Comparison of ENCODE assay signal across 23 cellular contexts in genomic region chr17:68095205-68095811, GRCh38.
"Had no signal": no experiment of that assay in that cellular context is flagged by ENCODE, and none has a peak within 500 bp of the region (broad histone marks: within the 10 kb centered on the region; RNA-seq: fewer than 3 reads in every experiment).

No MANE protein-coding gene starts in this region.

- H3K36me3 Mint-ChIP-seq: naive thymus-derived CD4-positive, alpha-beta T cell; natural killer cell treated with Interleukin-12 subunit alpha and Interleukin-12 subunit beta and Interleukin-15 and Interleukin-18, amount 100 ng/mL, for 72 hours; stimulated activated memory B cell treated with anti-CD40 and anti-IgM and Interleukin-4, amounts not matched to agents 10 μg/mL and 1 μg/mL and 100 μg/mL, for 72 hours; type B pancreatic cell had no signal

- H3K27me3 ChIP-seq: right atrium auricular region, right lobe of liver, tibial nerve, uterus had no signal

- H3K9me3 ChIP-seq: left ventricle myocardium inferior, mucosa of descending colon, right atrium auricular region, right lobe of liver, tibial nerve, uterus had no signal

- H3K9me3 Mint-ChIP-seq: naive thymus-derived CD4-positive, alpha-beta T cell; natural killer cell treated with Interleukin-12 subunit alpha and Interleukin-12 subunit beta and Interleukin-15 and Interleukin-18, amount 100 ng/mL, for 72 hours; stimulated activated memory B cell treated with anti-CD40 and anti-IgM and Interleukin-4, amounts not matched to agents 10 μg/mL and 1 μg/mL and 100 μg/mL, for 72 hours; stimulated activated naive CD8-positive, alpha-beta T cell treated with anti-CD3 and anti-CD28 coated beads, Interleukin-15, amount 100 ng/mL, for 72 hours; type B pancreatic cell had no signal

- H3K9ac ChIP-seq: parathyroid adenoma had no signal

- H3K27me3 Mint-ChIP-seq: natural killer cell treated with Interleukin-12 subunit alpha and Interleukin-12 subunit beta and Interleukin-15 and Interleukin-18, amount 100 ng/mL, for 72 hours; stimulated activated memory B cell treated with anti-CD40 and anti-IgM and Interleukin-4, amounts not matched to agents 10 μg/mL and 1 μg/mL and 100 μg/mL, for 72 hours; stimulated activated naive CD8-positive, alpha-beta T cell treated with anti-CD3 and anti-CD28 coated beads, Interleukin-15, amount 100 ng/mL, for 72 hours; type B pancreatic cell had no signal

- H3K27ac ChIP-seq: left ventricle myocardium inferior, parathyroid adenoma, right atrium auricular region, right lobe of liver, tibial nerve, uterus had no signal

- ATAC-seq: mucosa of descending colon; naive thymus-derived CD4-positive, alpha-beta T cell; right lobe of liver; stimulated activated memory B cell treated with anti-CD40 and anti-IgM and Interleukin-4, amounts not matched to agents 10 μg/mL and 1 μg/mL and 100 μg/mL, for 72 hours; stimulated activated naive CD8-positive, alpha-beta T cell treated with anti-CD3 and anti-CD28 coated beads, Interleukin-15, amount 100 ng/mL, for 72 hours had no signal

- H3K4me3 Mint-ChIP-seq: naive thymus-derived CD4-positive, alpha-beta T cell; natural killer cell treated with Interleukin-12 subunit alpha and Interleukin-12 subunit beta and Interleukin-15 and Interleukin-18, amount 100 ng/mL, for 72 hours; stimulated activated memory B cell treated with anti-CD40 and anti-IgM and Interleukin-4, amounts not matched to agents 10 μg/mL and 1 μg/mL and 100 μg/mL, for 72 hours; stimulated activated naive CD8-positive, alpha-beta T cell treated with anti-CD3 and anti-CD28 coated beads, Interleukin-15, amount 100 ng/mL, for 72 hours; type B pancreatic cell had no signal

- H3K4me1 ChIP-seq: parathyroid adenoma, right atrium auricular region, right lobe of liver, tibial nerve, uterus had no signal

- H3K4me1 Mint-ChIP-seq: stimulated activated memory B cell treated with anti-CD40 and anti-IgM and Interleukin-4, amounts not matched to agents 10 μg/mL and 1 μg/mL and 100 μg/mL, for 72 hours had no signal

- DNase-seq: islet precursor cell; left ventricle myocardium inferior; mesendoderm; midbrain; mucosa of descending colon; naive thymus-derived CD4-positive, alpha-beta T cell; right lobe of liver; stimulated activated CD4-positive, alpha-beta T cell treated with anti-CD3 and anti-CD28 coated beads, Interleukin-1b, Interleukin-23, amount 100 ng/mL, for 48 hours; stimulated activated CD4-positive, alpha-beta T cell treated with anti-CD3 and anti-CD28 coated beads, Interleukin-2, amount 100 ng/mL, for 48 hours; stimulated activated CD4-positive, alpha-beta T cell treated with anti-CD3 and anti-CD28 coated beads, Interleukin-4, amount 100 ng/mL, for 4 hours; stimulated activated CD8-positive, alpha-beta memory T cell treated with anti-CD3 and anti-CD28 coated beads, Interleukin-4, amount 100 ng/mL, for 48 hours; stimulated activated naive CD4-positive, alpha-beta T cell treated with Interleukin-2 at 50 U/mL for 16 hours; stimulated activated naive CD8-positive, alpha-beta T cell treated with anti-CD3 and anti-CD28 coated beads, Interleukin-15, amount 100 ng/mL, for 72 hours; substantia nigra; uterus had no signal

- H3K36me3 ChIP-seq: left ventricle myocardium inferior, right atrium auricular region, right lobe of liver, tibial nerve, uterus had no signal

- H3K27ac Mint-ChIP-seq: natural killer cell treated with Interleukin-12 subunit alpha and Interleukin-12 subunit beta and Interleukin-15 and Interleukin-18, amount 100 ng/mL, for 72 hours; stimulated activated memory B cell treated with anti-CD40 and anti-IgM and Interleukin-4, amounts not matched to agents 10 μg/mL and 1 μg/mL and 100 μg/mL, for 72 hours; stimulated activated naive CD8-positive, alpha-beta T cell treated with anti-CD3 and anti-CD28 coated beads, Interleukin-15, amount 100 ng/mL, for 72 hours; type B pancreatic cell had no signal

- H3K4me3 ChIP-seq: left ventricle myocardium inferior, lung, mucosa of descending colon, right atrium auricular region, right lobe of liver, smooth muscle cell, tibial nerve, uterus had no signal
